23 cellular contexts compared by ENCODE assay signal in genomic region chr2:26651458-26652155, GRCh38. TPM values are rescaled to one million over a fixed set of nuclear protein-coding genes. Genes with fewer than 3 reads are reported as not detected.
DNase-seq lines count a peak whose midpoint lies in the region; ATAC-seq and TF ChIP-seq lines count a peak whose summit lies in the region.
"Had no signal": no experiment of that assay in that cellular context is flagged by ENCODE, and none has a peak within 500 bp of the region (broad histone marks: within the 10 kb centered on the region; RNA-seq: fewer than 3 reads in every experiment).

No MANE protein-coding gene starts in this region.

- ATAC-seq in gastroesophageal sphincter (no peak), upper lobe of left lung (ENCODE audit: low FRiP score in 2 of 2) (no peak), GM19351 (IDR thresholded peaks at IDR 0.05; ENCODE audit: unreplicated experiment) (no peak)
- ATAC-seq: GM12878, HCT116, left ventricle myocardium superior had no signal

- peak overlapping the region; percentile 50 for H3K9ac ChIP-seq in adipocyte (ENCODE audit: low read length)

- no peak for TF ChIP-seq CTCF in gastroesophageal sphincter (IDR thresholded peaks at IDR 0.05)
- no peak for TF ChIP-seq CTCF in upper lobe of left lung (IDR thresholded peaks at IDR 0.05)

- 52 to 56% methylated on average over 12 to 15 of the region's 16 CpGs for WGBS in gastroesophageal sphincter (ENCODE audit: low coverage in 1 of 2), 2 donors
- WGBS in upper lobe of left lung, 2 donors, result 79 to 87% methylated on average over 16 of the region's 16 CpGs

- intact Hi-C loops in posterior vena cava (cut with DNase I), result no loop called here

- TF ChIP-seq POLR2A in gastroesophageal sphincter (IDR thresholded peaks at IDR 0.05) (no peak), upper lobe of left lung (IDR thresholded peaks at IDR 0.05) (no peak)

- TF ChIP-seq EP300 in gastroesophageal sphincter (IDR thresholded peaks at IDR 0.05) (no peak), upper lobe of left lung (IDR thresholded peaks at IDR 0.05) (no peak)

- H3K4me1 ChIP-seq in adipocyte (ENCODE audit: control insufficient read depth, insufficient read depth, low read length) (peaks cover 41% of the 10 kb centered on the region), gastroesophageal sphincter (peaks cover 0 to 25% (median 0%) of the 10 kb centered on the region in 3 donors), upper lobe of left lung (peaks cover 8 to 13% (median 9%) of the 10 kb centered on the region in 4 donors)
- H3K4me1 ChIP-seq: Peyer's patch, SJCRH30 had no signal

- H3K36me3 ChIP-seq in adipocyte (ENCODE audit: control insufficient read depth, insufficient read depth, low read length, severe bottlenecking), result no peaks in the 10 kb centered on the region
- no peaks in the 10 kb centered on the region for H3K36me3 ChIP-seq in gastroesophageal sphincter
- no peaks in the 10 kb centered on the region for H3K36me3 ChIP-seq in upper lobe of left lung
- H3K36me3 ChIP-seq: Peyer's patch, SJCRH30 had no signal

- peak; percentile 44 for DNase-seq in adipocyte (ENCODE audit: low read depth)
- DNase-seq in posterior vena cava (ENCODE audit: low spot score), result peak; percentile 73
- no peak for DNase-seq in upper lobe of left lung
- DNase-seq in effector CD4-positive, alpha-beta T cell, result no peak
- DNase-seq in NCI-H524 treated with DMSO at 0.1 percent for 48 hours (lab: John Stamatoyannopoulos, UW), result no peak
- DNase-seq: activated CD4-positive, alpha-beta T cell treated with anti-CD3 and anti-CD28 coated beads, Interleukin-2, amount 10 ng/mL, durations not matched to agents 7 days and 5 days; activated gamma-delta T cell treated with Interleukin-2 at 50 U/mL for 16 hours; amygdala; central memory CD4-positive, alpha-beta T cell; erythroblast; Karpas-422; left ventricle myocardium superior; NCI-H2029; SJCRH30 had no signal

- H3K4me3 ChIP-seq in adipocyte (ENCODE audit: low read length) (peak overlapping the region; percentile 56), gastroesophageal sphincter (no peak overlapping the region), upper lobe of left lung (no peak overlapping the region)
- H3K4me3 ChIP-seq: GM12878, Peyer's patch, testis had no signal

- peak overlapping the region in 3 of 4 donors; percentile 64 to 73 (median 65) for H3K27ac ChIP-seq in gastroesophageal sphincter
- peak overlapping the region; percentile 1 to 70 (median 20) for H3K27ac ChIP-seq in upper lobe of left lung
- H3K27ac ChIP-seq: SJCRH30 had no signal

- H3K9me3 ChIP-seq in adipocyte (ENCODE audit: control insufficient read depth, low read length) (no peaks in the 10 kb centered on the region), gastroesophageal sphincter (no peaks in the 10 kb centered on the region), upper lobe of left lung (no peaks in the 10 kb centered on the region)
- H3K9me3 ChIP-seq: Peyer's patch, SJCRH30, testis had no signal

- no peaks in the 10 kb centered on the region for H3K27me3 ChIP-seq in adipocyte (replicated peaks; ENCODE audit: control insufficient read depth, insufficient read depth, low read length)
- no peaks in the 10 kb centered on the region for H3K27me3 ChIP-seq in gastroesophageal sphincter
- H3K27me3 ChIP-seq in upper lobe of left lung, result no peaks in the 10 kb centered on the region
- H3K27me3 ChIP-seq: Peyer's patch, testis had no signal

RNA-seq across cellular contexts. Expression of gene CIB4, which starts 10.4 kb away (rescaled TPM):
- total RNA-seq in gastroesophageal sphincter (not detected), posterior vena cava (not detected), upper lobe of left lung (not detected)
- total RNA-seq: activated CD4-positive, alpha-beta T cell treated with anti-CD3 and anti-CD28 coated beads, Interleukin-2, amount 10 ng/mL, durations not matched to agents 7 days and 5 days; glomerular endothelial cell; GM12878; left ventricle myocardium superior; NCI-H460; Peyer's patch; SJCRH30; T-helper 1 cell treated with Interleukin-12 subunit alpha and Interleukin-12 subunit beta and Interleukin-4 antibody, amounts not matched to agents 30 ng/mL and 1 ng/mL, for 36 hours had no signal

RNA-seq across cellular contexts. Expression of gene KCNK3, which starts 40.9 kb away (rescaled TPM):
- total RNA-seq in gastroesophageal sphincter (10 to 100 TPM in 2 of 4 donors, 1 to 10 TPM in 2; 2.0 to 13.9 (median 9.8) TPM), posterior vena cava (10 to 100 TPM; 13.1 to 24.4 TPM), upper lobe of left lung (10 to 100 TPM in 4 of 6 donors, 1 to 10 TPM in 2; 3.0 to 36.1 (median 17.5) TPM)
- total RNA-seq: activated CD4-positive, alpha-beta T cell treated with anti-CD3 and anti-CD28 coated beads, Interleukin-2, amount 10 ng/mL, durations not matched to agents 7 days and 5 days; T-helper 1 cell treated with Interleukin-12 subunit alpha and Interleukin-12 subunit beta and Interleukin-4 antibody, amounts not matched to agents 30 ng/mL and 1 ng/mL, for 36 hours had no signal

Comparison
In these comparisons a context has a peak if more than half of its experiments do, and no peak if none do; other contexts are left out.
1. DNase-seq: peak in adipocyte (single experiment) and posterior vena cava (single experiment); none in upper lobe of left lung (0 of 2), effector CD4-positive, alpha-beta T cell (single experiment) and NCI-H524 treated with DMSO at 0.1 percent for 48 hours (single experiment).